In the genomic region with DNA sequence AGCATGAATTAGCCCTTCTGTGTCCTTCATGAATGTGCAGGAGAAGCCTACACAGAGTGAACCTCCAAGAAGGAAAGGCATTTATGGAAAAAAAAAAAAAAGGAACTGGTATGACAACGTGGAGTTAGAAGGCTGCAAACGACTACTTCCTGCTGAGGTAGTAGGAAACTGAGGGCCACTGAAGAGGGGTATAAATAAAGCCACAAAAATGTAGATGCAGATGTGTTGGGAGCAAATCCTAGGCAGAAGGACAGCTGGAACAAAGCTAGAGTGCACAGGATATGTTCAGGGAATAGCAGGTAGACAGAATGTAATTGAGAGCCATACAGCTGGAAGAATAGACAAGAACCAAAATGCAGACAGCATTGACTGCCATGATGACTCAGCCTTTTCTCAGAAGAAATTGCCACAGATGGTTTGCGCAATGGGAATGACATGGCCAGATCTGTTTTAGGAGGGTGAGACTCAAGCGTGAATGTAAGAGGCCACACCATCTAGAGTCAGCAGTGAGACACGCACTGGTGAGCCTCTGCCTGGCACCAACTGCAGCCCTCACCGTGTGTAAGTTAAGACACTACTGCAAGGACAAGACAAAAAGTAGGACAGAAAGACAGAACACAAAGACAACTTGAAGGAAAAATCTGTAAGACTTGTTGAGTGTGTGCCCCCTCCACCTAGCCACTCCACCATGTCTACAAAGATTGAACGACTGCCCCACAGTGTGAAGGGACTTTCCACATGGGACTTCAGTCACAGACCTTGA, we compare ENCODE assay signal across 8 cellular contexts.
DNase-seq lines count a peak whose midpoint lies in the region; ATAC-seq and TF ChIP-seq lines count a peak whose summit lies in the region.

No MANE protein-coding gene starts in this region.

- H3K27ac Mint-ChIP-seq in GM23338: peak overlapping the region; percentile 85

- H2BK15ac ChIP-seq in neuronal stem cell (ENCODE audit: low read length): no peak overlapping the region

- H3K27me3 Mint-ChIP-seq in GM23338 (ENCODE audit: insufficient read depth, low read depth, poor library complexity): peaks cover 2% of the 10 kb centered on the region

- H3K27me3 ChIP-seq in GM23338 (ENCODE audit: insufficient read depth): no peaks in the 10 kb centered on the region
- no peaks in the 10 kb centered on the region for H3K27me3 ChIP-seq in esophagus muscularis mucosa
- H3K27me3 ChIP-seq in neuronal stem cell (ENCODE audit: control insufficient read depth in 3 of 3, insufficient read depth in 3 of 3, low read depth in 1 of 3, low read length in 3 of 3): no peaks in the 10 kb centered on the region

- no peak overlapping the region; the same call in 1 of the 2 replicates for H3K4me2 ChIP-seq in GM23338
- H3K4me2 ChIP-seq in neuronal stem cell (ENCODE audit: insufficient read depth, low read length, poor library complexity, severe bottlenecking): no peak overlapping the region

- peaks cover 65% of the 10 kb centered on the region for H3K79me2 ChIP-seq in GM23338 (replicated peaks; ENCODE audit: insufficient read depth)

- no peak overlapping the region for H2BK5ac ChIP-seq in neuronal stem cell (ENCODE audit: low read length)

- TF ChIP-seq POLR2A in esophagus muscularis mucosa (IDR thresholded peaks at IDR 0.05; ENCODE audit: low read depth): no peak

- no peaks in the 10 kb centered on the region for H3K9me2 ChIP-seq in GM23338 (ENCODE audit: insufficient read depth)

- no peaks in the 10 kb centered on the region for H3F3A ChIP-seq in GM23338 (replicated peaks; ENCODE audit: low read depth)

- H3K9ac ChIP-seq in SK-N-MC (ENCODE audit: insufficient read length): peak overlapping the region; percentile 46
- H3K9ac ChIP-seq in neuronal stem cell (ENCODE audit: low read depth, low read length, poor library complexity): peak overlapping the region; percentile 2

- H4K91ac ChIP-seq in neuronal stem cell (ENCODE audit: low read depth, low read length, poor library complexity): no peak overlapping the region

- no peaks in the 10 kb centered on the region for H3K9me3 ChIP-seq in SK-N-MC (ENCODE audit: low read depth, low read length)
- H3K9me3 ChIP-seq in esophagus muscularis mucosa: no peaks in the 10 kb centered on the region
- peaks cover 0 to 3% of the 10 kb centered on the region in 2 donors for H3K9me3 ChIP-seq in neuronal stem cell (replicated peaks in 1 of 2; ENCODE audit: control insufficient read depth in 2 of 2, insufficient read depth in 1 of 2, low read depth in 1 of 2, low read length in 2 of 2)

- H2AK5ac ChIP-seq in neuronal stem cell (ENCODE audit: low read depth, low read length): no peak overlapping the region

- 61% methylated on average over 7 of the region's 7 CpGs for WGBS in esophagus muscularis mucosa
- WGBS in neuronal stem cell (ENCODE audit: extremely low coverage in 2 of 2, insufficient read length in 2 of 2, insufficient replicate concordance in 1 of 2), 2 donors: no CpG with 5 or more reads among the region's 7 CpGs

- no peak for TF ChIP-seq CTCF in GM23338 (conservative IDR thresholded peaks at IDR 0.05; ENCODE audit: low read depth in 2 of 2)
- TF ChIP-seq CTCF in esophagus muscularis mucosa (IDR thresholded peaks at IDR 0.05): no peak

- H3K27ac ChIP-seq in GM23338 (ENCODE audit: low read depth) (no peak overlapping the region), SK-N-MC (peak overlapping the region; percentile 93), esophagus muscularis mucosa (replicated peaks in 1 of 4) (peak overlapping the region; percentile 22 to 52 (median 30)), neuronal stem cell (replicated peaks; ENCODE audit: low read length) (no peak overlapping the region)

- H4K8ac ChIP-seq in neuronal stem cell (ENCODE audit: low read depth, low read length): no peak overlapping the region

- H3K4me1 Mint-ChIP-seq in GM23338: peaks cover 27% of the 10 kb centered on the region

- no peak for TF ChIP-seq EP300 in esophagus muscularis mucosa (IDR thresholded peaks at IDR 0.05)

- H3K36me3 ChIP-seq in GM23338 (ENCODE audit: insufficient read depth) (no peaks in the 10 kb centered on the region), SK-N-MC (ENCODE audit: insufficient read depth, low read length) (no peaks in the 10 kb centered on the region), esophagus muscularis mucosa (no peaks in the 10 kb centered on the region), neuronal stem cell (replicated peaks in 1 of 2; ENCODE audit: control insufficient read depth in 2 of 2, insufficient read depth in 2 of 2, low read length in 2 of 2) (no peaks in the 10 kb centered on the region)

- H3K9me3 Mint-ChIP-seq in GM23338: no peaks in the 10 kb centered on the region

- H2AFZ ChIP-seq in GM23338 (no peak overlapping the region), neuronal stem cell (ENCODE audit: low read length) (no peak overlapping the region)

- H2BK12ac ChIP-seq in neuronal stem cell (ENCODE audit: low read length): no peak overlapping the region

- intact Hi-C loops in esophagus muscularis mucosa (cut with DNase I): no loop called here

- H3K4me3 Mint-ChIP-seq in GM23338: no peak overlapping the region

- no peak overlapping the region for H3K14ac ChIP-seq in neuronal stem cell (ENCODE audit: low read length)

- H3K79me1 ChIP-seq in neuronal stem cell (ENCODE audit: low read depth, low read length): no peaks in the 10 kb centered on the region

- peaks cover 29% of the 10 kb centered on the region for H3K4me1 ChIP-seq in GM23338 (ENCODE audit: insufficient read depth)
- peaks cover 52 to 72% (median 70%) of the 10 kb centered on the region in 4 donors for H3K4me1 ChIP-seq in esophagus muscularis mucosa
- H3K4me1 ChIP-seq in neuronal stem cell (ENCODE audit: control insufficient read depth in 2 of 2, insufficient read depth in 1 of 2, low read depth in 1 of 2, low read length in 2 of 2): peaks cover 0 to 2% of the 10 kb centered on the region in 2 donors

- no peak overlapping the region for H3K23ac ChIP-seq in neuronal stem cell (ENCODE audit: low read depth, low read length, poor library complexity)

- no peak overlapping the region for H3K4ac ChIP-seq in neuronal stem cell (ENCODE audit: low read length)

- no peaks in the 10 kb centered on the region for H4K20me1 ChIP-seq in GM23338 (replicated peaks; ENCODE audit: insufficient read depth)

- DNase-seq in AG08395 (ENCODE audit: low spot score): peak; percentile 92
- no peak for DNase-seq in GM23338 (ENCODE audit: low spot score)
- peak; percentile 71 for DNase-seq in SK-N-MC (ENCODE audit: low read depth, low spot score)
- DNase-seq in esophagus muscularis mucosa (ENCODE audit: extremely low spot score): peak; percentile 94
- no peak for DNase-seq in neuronal stem cell (ENCODE audit: low spot score)
- no peak for DNase-seq in COLO668 (lab: John Stamatoyannopoulos, UW; ENCODE audit: unreplicated experiment)
- DNase-seq in NCI-H1092 treated with DMSO at 0.1 percent for 48 hours (lab: John Stamatoyannopoulos, UW): no peak

- peaks cover 2% of the 10 kb centered on the region; the same call in 1 of the 3 replicates for H3K36me3 Mint-ChIP-seq in GM23338 (ENCODE audit: low read depth)

- ATAC-seq in GM23338: no peak
- ATAC-seq in HG02885 (IDR thresholded peaks at IDR 0.05; ENCODE audit: poor library complexity, unreplicated experiment): no peak

- H3K18ac ChIP-seq in neuronal stem cell (ENCODE audit: low read length): no peak overlapping the region

- H2BK120ac ChIP-seq in neuronal stem cell (ENCODE audit: low read depth, low read length): no peak overlapping the region

- H3K4me3 ChIP-seq in GM23338: no peak overlapping the region
- peak overlapping the region; percentile 52 for H3K4me3 ChIP-seq in SK-N-MC
- no peak overlapping the region for H3K4me3 ChIP-seq in esophagus muscularis mucosa
- H3K4me3 ChIP-seq in neuronal stem cell (ENCODE audit: low read length in 2 of 2): no peak overlapping the region

TF ChIP-seq in GM23338, 12 proteins besides CTCF, POLR2A, EP300 and RAD21:
- TF ChIP-seq EZH2 (IDR thresholded peaks at IDR 0.05; ENCODE audit: low read depth, unreplicated experiment) (no peak), STAT1 (IDR thresholded peaks at IDR 0.05; ENCODE audit: unreplicated experiment) (no peak), ZNF331 (CRISPR knock-in tag; IDR thresholded peaks at IDR 0.05; ENCODE audit: low read depth) (no peak)

Comparison
In these comparisons a context has a peak if more than half of its experiments do, and no peak if none do; other contexts are left out.
1. DNase-seq: peak in AG08395 (single experiment), SK-N-MC (single experiment) and esophagus muscularis mucosa (single experiment); none in GM23338 (single experiment), neuronal stem cell (single experiment), COLO668 (single experiment) and NCI-H1092 treated with DMSO at 0.1 percent for 48 hours (single experiment).
2. H3K27ac ChIP-seq: peak in SK-N-MC (single experiment) and esophagus muscularis mucosa (4 of 4); none in GM23338 (single experiment) and neuronal stem cell (single experiment).